ENCODE assay signal across 25 cellular contexts in genomic region chr7:96361116-96361857, GRCh38.
"Had no signal": no experiment of that assay in that cellular context is flagged by ENCODE, and none has a peak within 500 bp of the region (broad histone marks: within the 10 kb centered on the region; RNA-seq: fewer than 3 reads in every experiment).

No MANE protein-coding gene starts in this region.

- DNase-seq: activated CD4-positive, alpha-beta T cell treated with anti-CD3 and anti-CD28 coated beads, Interleukin-2, amount 10 ng/mL, durations not matched to agents 7 days and 5 days; activated CD8-positive, alpha-beta memory T cell treated with anti-CD3 and anti-CD28 coated beads, Interleukin-2, amount 10 ng/mL, durations not matched to agents 7 days and 5 days; activated CD8-positive, alpha-beta T cell treated with anti-CD3 and anti-CD28 coated beads for 36 hours; activated gamma-delta T cell; activated naive CD4-positive, alpha-beta T cell treated with anti-CD3 and anti-CD28 coated beads, Interleukin-2, amount 50 U/mL, for 16 hours; activated T-cell treated with anti-CD3 and anti-CD28 coated beads for 4 hours; aorta; brain microvascular endothelial cell; caudate nucleus; dermis blood vessel endothelial cell; effector CD8-positive, alpha-beta T cell; erythroblast; foreskin keratinocyte; immature natural killer cell; kidney glomerular epithelial cell; left lung; naive thymus-derived CD8-positive, alpha-beta T cell; stimulated activated CD4-positive, alpha-beta T cell treated with anti-CD3 and anti-CD28 coated beads, Interleukin-2, amount 100 ng/mL, for 24 hours; stomach; T-helper 17 cell had no signal

- H3K27ac ChIP-seq: brain microvascular endothelial cell, foreskin keratinocyte, left lung, prostate gland, right atrium auricular region, stomach, suprapubic skin, tibial nerve had no signal

- H3K27me3 ChIP-seq: brain microvascular endothelial cell, foreskin keratinocyte, left lung, right atrium auricular region, stomach, suprapubic skin, tibial nerve had no signal

- H3K4me3 ChIP-seq: left lung, lung, prostate gland, right atrium auricular region, stomach, suprapubic skin, tibial nerve had no signal

- H3K9me3 ChIP-seq: left lung, prostate gland, stomach, suprapubic skin, tibial nerve had no signal

- H3K36me3 ChIP-seq: brain microvascular endothelial cell, left lung, prostate gland, right atrium auricular region, stomach, suprapubic skin, tibial nerve had no signal

- H3K4me1 ChIP-seq: foreskin keratinocyte, left lung, prostate gland, right atrium auricular region, stomach, suprapubic skin, tibial nerve had no signal
